Comparison of ENCODE assay signal across 9 cellular contexts in the genomic region with DNA sequence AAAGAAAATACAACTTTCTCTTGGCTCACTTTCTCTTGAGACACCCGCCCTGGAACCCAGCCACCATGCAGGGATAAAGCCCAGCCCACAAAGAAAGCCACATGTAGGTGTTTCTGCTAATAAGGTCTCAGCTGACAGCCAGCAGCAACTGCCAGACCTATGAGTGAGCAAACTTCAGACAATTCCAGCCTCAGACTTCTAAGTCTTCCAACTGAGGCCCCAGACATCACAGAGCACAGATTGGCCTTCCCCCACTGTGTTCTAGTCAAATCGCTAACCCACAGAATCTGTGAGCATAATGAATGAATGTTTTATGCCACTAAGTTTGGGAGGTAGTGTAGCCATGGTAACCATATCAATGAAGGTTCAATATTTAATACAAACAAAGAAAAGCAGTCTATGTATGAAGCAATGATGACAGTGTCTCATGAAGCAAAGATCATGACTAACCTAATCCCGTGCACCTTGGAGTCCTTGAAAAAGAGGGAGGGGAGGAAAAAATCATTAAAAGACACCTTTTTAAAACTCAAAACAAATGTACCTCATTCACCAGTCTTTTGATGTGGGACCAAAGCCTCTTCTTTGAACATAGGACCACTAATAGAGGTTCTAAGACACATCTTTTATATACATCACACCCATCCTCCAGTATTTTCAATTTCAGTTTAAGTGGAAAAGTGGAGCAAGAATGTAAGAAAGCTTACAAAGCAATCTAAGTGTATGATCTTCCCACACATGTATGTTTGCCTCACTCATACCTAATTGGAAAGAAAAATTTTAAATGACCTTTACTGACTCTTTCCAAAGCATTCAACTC. TPM values are rescaled to one million over a fixed set of nuclear protein-coding genes. Genes with fewer than 3 reads are reported as not detected.
DNase-seq lines count a peak whose midpoint lies in the region; TF ChIP-seq lines count a peak whose summit lies in the region.
"Had no signal": no experiment of that assay in that cellular context is flagged by ENCODE, and none has a peak within 500 bp of the region (broad histone marks: within the 10 kb centered on the region; RNA-seq: fewer than 3 reads in every experiment).

No MANE protein-coding gene starts in this region.

- WGBS in stomach, 5 donors = 20 to 63% (median 23%) methylated on average over 3 of the region's 3 CpGs
- WGBS in endodermal cell (ENCODE audit: insufficient coverage in 1 of 2, insufficient read length in 1 of 2), 2 experiments = 85 to 94% methylated on average over 2 of the region's 3 CpGs

- H3K4me1 ChIP-seq in stomach (peaks cover 3 to 32% (median 21%) of the 10 kb centered on the region in 4 donors), A673 (ENCODE audit: insufficient read depth, low read length, poor library complexity, severe bottlenecking) (peaks cover 2% of the 10 kb centered on the region), endodermal cell (ENCODE audit: control insufficient read depth, insufficient read depth, low read length) (no peaks in the 10 kb centered on the region)

- peaks cover 2% of the 10 kb centered on the region for H3K4me1 Mint-ChIP-seq in endodermal cell

- POLR2A ChIA-PET in A673 (lab: Charles Lee; ENCODE audit: low non-redundant PET) = no interaction called here

- no peaks in the 10 kb centered on the region for H3K9me3 Mint-ChIP-seq in endodermal cell

- no peak overlapping the region for H3K27ac Mint-ChIP-seq in endodermal cell

- peak; percentile 69 for DNase-seq in stimulated activated CD4-positive, alpha-beta T cell treated with anti-CD3 and anti-CD28 coated beads, Interleukin-15, amount 100 ng/mL, for 24 hours
- DNase-seq in stimulated activated CD4-positive, alpha-beta T cell treated with anti-CD3 and anti-CD28 coated beads, Interleukin-4, amount 100 ng/mL, for 4 hours = no peak
- DNase-seq in activated T-cell treated with anti-CD3 and anti-CD28 coated beads for 48 hours (ENCODE audit: low read depth) (peak; percentile 35), fibroblast of the aortic adventitia (ENCODE audit: low read depth) (peak; percentile 43), stomach (peak; percentile 49), A673 (ENCODE audit: low spot score) (no peak), endodermal cell (no peak)
- no peak for DNase-seq in NK-92 treated with Interleukin-12 subunit alpha and Interleukin-12 subunit beta, amount 100 ng/mL, for 24 hours (lab: John Stamatoyannopoulos, UW)
- DNase-seq: NCI-H82 had no signal

- intact Hi-C loops in stomach (cut with DNase I; ENCODE audit: low total_unique reads) = no loop called here
- intact Hi-C loops in A673 (cut with micrococcal nuclease; ENCODE audit: unreplicated experiment) = no loop called here

- no peak overlapping the region for H3K4me3 Mint-ChIP-seq in endodermal cell

- H3K27me3 Mint-ChIP-seq in endodermal cell (ENCODE audit: insufficient read depth) = no peaks in the 10 kb centered on the region

- H3K36me3 ChIP-seq in stomach = peaks cover 0 to 63% (median 36%) of the 10 kb centered on the region in 4 donors
- H3K36me3 ChIP-seq in A673 (ENCODE audit: insufficient read depth, low read length, poor library complexity, severe bottlenecking) = peaks cover 8% of the 10 kb centered on the region
- H3K36me3 ChIP-seq in endodermal cell (ENCODE audit: control insufficient read depth, insufficient read depth, low read length) = peaks cover 45% of the 10 kb centered on the region

- no peak overlapping the region for H3K9ac ChIP-seq in endodermal cell (ENCODE audit: extremely low read depth, low read length, poor library complexity, severe bottlenecking)

- no TSS peak for BruUV-seq in A673 (replicated peaks; lab: Mats Ljungman, UMichigan)

- no peak overlapping the region for H3K4me3 ChIP-seq in fibroblast of the aortic adventitia (ENCODE audit: low read depth, low read length)
- H3K4me3 ChIP-seq in stomach = no peak overlapping the region
- H3K4me3 ChIP-seq in A673 (ENCODE audit: low read depth, low read length, poor library complexity, severe bottlenecking) = no peak overlapping the region
- no peak overlapping the region for H3K4me3 ChIP-seq in endodermal cell (ENCODE audit: low read length)

- TF ChIP-seq EP300 in stomach (IDR thresholded peaks at IDR 0.05) = no peak

- CTCF ChIA-PET in A673 (lab: Charles Lee) = no interaction called here

- H3K27ac ChIP-seq in stomach = peak overlapping the region in 1 of 5 donors; percentile 43
- H3K27ac ChIP-seq in A673 (ENCODE audit: low read depth, low read length, poor library complexity, severe bottlenecking) = no peak overlapping the region
- no peak overlapping the region for H3K27ac ChIP-seq in endodermal cell (ENCODE audit: low read depth, low read length)

- peaks cover 19% of the 10 kb centered on the region for H3K36me3 Mint-ChIP-seq in endodermal cell (ENCODE audit: low read depth)

- H3K27me3 ChIP-seq in stomach (no peaks in the 10 kb centered on the region), A673 (replicated peaks; ENCODE audit: insufficient read depth, low read depth, low read length, poor library complexity) (no peaks in the 10 kb centered on the region), endodermal cell (ENCODE audit: control insufficient read depth, insufficient read depth, low read length, poor library complexity, severe bottlenecking) (no peaks in the 10 kb centered on the region)

- TF ChIP-seq POLR2A in stomach (IDR thresholded peaks at IDR 0.05) = no peak

- TF ChIP-seq CTCF in fibroblast of the aortic adventitia (IDR thresholded peaks at IDR 0.05; ENCODE audit: insufficient read depth, low read length) (no peak), stomach (IDR thresholded peaks at IDR 0.05) (no peak), A673 (conservative IDR thresholded peaks at IDR 0.05; ENCODE audit: low read depth, low read length) (no peak), endodermal cell (conservative IDR thresholded peaks at IDR 0.05) (no peak)

- H3K9me3 ChIP-seq in stomach (no peaks in the 10 kb centered on the region), A673 (ENCODE audit: low read depth, low read length, poor library complexity, severe bottlenecking) (no peaks in the 10 kb centered on the region), endodermal cell (ENCODE audit: control insufficient read depth, low read length) (no peaks in the 10 kb centered on the region)

RNA-seq across cellular contexts. Expression of gene MRPS31, which starts 6.2 kb away (rescaled TPM):
- total RNA-seq in fibroblast of the aortic adventitia (ENCODE audit: low replicate concordance) (18.0 and 25.1 TPM in 2 replicates), stomach (10 to 100 TPM in 3 of 5 donors, 1 to 10 TPM in 2; 6.2 to 43.8 (median 26.8) TPM), A673 (2021) (32.0 and 32.3 TPM in 2 replicates), endodermal cell (10 to 100 TPM; 32.0 to 38.7 TPM)
- 10 to 100 TPM; 20.5 to 31.6 (median 22.9) TPM for polyA plus RNA-seq in stomach
- polyA plus RNA-seq in endodermal cell (2013, experiment 1 of 2) = 38.8 TPM
- polyA plus RNA-seq in endodermal cell (2013, experiment 2 of 2) = 33.9 TPM

RNA-seq across cellular contexts. Expression of gene SLC25A15, which starts 24.6 kb away (rescaled TPM):
- total RNA-seq in fibroblast of the aortic adventitia (ENCODE audit: low replicate concordance) (11.7 and 13.8 TPM in 2 replicates), stomach (10 to 100 TPM in 2 of 5 donors, 1 to 10 TPM in 1, under 1 TPM in 1, not detected in 1; 0.58 to 12.6 (median 10.9) TPM), A673 (2021) (19.6 and 20.3 TPM in 2 replicates), endodermal cell (10 to 100 TPM; 23.2 to 36.9 TPM)
- 1 to 10 TPM; 1.2 to 7.3 (median 5.7) TPM for polyA plus RNA-seq in stomach
- polyA plus RNA-seq in endodermal cell (2013, experiment 1 of 2) = 21.3 TPM
- 18.3 TPM for polyA plus RNA-seq in endodermal cell (2013, experiment 2 of 2)

Comparison
In these comparisons a context has a peak if more than half of its experiments do, and no peak if none do; other contexts are left out.
1. DNase-seq: peak in stimulated activated CD4-positive, alpha-beta T cell treated with anti-CD3 and anti-CD28 coated beads, Interleukin-15, amount 100 ng/mL, for 24 hours (single experiment), activated T-cell treated with anti-CD3 and anti-CD28 coated beads for 48 hours (single experiment), fibroblast of the aortic adventitia (single experiment) and stomach (single experiment); none in stimulated activated CD4-positive, alpha-beta T cell treated with anti-CD3 and anti-CD28 coated beads, Interleukin-4, amount 100 ng/mL, for 4 hours (0 of 2), NK-92 treated with Interleukin-12 subunit alpha and Interleukin-12 subunit beta, amount 100 ng/mL, for 24 hours (single experiment), A673 (single experiment) and endodermal cell (single experiment).